ENCODE assay signal across 1 cellular context in the genomic region with DNA sequence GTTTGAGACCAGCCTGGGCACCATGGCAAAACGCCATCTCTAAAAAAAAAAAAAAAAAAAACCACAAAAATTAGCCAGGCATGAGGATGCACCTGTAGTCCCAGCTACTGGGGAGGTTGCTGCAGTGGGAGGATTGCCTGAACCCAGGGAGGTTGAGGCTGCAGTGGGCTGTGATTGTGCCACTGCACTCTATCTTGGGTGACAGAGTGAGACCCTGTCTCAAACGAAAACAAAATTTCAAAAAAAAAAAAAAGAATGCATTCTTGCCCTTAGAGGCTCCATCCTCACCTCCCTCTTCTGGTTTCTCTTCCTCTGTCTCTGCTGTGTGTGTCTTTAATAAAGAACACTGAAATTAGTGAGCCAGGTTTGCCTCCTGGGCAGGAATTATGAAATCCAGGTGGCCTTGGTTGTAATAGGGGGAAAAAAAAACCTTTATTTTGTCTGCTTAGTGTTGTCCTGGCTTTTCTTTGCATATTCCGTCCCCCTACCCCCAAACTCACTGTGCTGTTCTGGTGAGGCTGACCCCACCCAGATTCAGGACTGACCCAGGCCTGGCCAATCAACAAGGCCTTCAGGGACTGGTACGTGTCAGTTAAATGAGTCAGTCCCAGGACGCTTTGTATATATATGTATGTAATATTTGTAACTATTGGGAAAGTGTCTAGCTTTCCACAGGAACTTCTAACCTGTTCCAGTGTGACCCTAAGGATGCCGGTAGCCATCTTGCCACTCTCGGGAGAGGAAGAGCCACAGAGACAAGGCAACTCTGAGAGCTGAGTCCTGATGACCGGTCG.
TF ChIP-seq lines count a peak whose summit lies in the region.

No MANE protein-coding gene starts in this region.

TF ChIP-seq in HCT116, 20 proteins besides CTCF, POLR2A, EP300 and RAD21 (continued from another document):
- TF ChIP-seq, protein P1, sequence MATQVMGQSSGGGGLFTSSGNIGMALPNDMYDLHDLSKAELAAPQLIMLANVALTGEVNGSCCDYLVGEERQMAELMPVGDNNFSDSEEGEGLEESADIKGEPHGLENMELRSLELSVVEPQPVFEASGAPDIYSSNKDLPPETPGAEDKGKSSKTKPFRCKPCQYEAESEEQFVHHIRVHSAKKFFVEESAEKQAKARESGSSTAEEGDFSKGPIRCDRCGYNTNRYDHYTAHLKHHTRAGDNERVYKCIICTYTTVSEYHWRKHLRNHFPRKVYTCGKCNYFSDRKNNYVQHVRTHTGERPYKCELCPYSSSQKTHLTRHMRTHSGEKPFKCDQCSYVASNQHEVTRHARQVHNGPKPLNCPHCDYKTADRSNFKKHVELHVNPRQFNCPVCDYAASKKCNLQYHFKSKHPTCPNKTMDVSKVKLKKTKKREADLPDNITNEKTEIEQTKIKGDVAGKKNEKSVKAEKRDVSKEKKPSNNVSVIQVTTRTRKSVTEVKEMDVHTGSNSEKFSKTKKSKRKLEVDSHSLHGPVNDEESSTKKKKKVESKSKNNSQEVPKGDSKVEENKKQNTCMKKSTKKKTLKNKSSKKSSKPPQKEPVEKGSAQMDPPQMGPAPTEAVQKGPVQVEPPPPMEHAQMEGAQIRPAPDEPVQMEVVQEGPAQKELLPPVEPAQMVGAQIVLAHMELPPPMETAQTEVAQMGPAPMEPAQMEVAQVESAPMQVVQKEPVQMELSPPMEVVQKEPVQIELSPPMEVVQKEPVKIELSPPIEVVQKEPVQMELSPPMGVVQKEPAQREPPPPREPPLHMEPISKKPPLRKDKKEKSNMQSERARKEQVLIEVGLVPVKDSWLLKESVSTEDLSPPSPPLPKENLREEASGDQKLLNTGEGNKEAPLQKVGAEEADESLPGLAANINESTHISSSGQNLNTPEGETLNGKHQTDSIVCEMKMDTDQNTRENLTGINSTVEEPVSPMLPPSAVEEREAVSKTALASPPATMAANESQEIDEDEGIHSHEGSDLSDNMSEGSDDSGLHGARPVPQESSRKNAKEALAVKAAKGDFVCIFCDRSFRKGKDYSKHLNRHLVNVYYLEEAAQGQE (IDR thresholded peaks at IDR 0.05; ENCODE audit: low read depth) = no peak
- TF ChIP-seq ELF1 (IDR thresholded peaks at IDR 0.05; ENCODE audit: borderline replicate concordance, low read depth) = no peak
- TF ChIP-seq, protein P2, sequence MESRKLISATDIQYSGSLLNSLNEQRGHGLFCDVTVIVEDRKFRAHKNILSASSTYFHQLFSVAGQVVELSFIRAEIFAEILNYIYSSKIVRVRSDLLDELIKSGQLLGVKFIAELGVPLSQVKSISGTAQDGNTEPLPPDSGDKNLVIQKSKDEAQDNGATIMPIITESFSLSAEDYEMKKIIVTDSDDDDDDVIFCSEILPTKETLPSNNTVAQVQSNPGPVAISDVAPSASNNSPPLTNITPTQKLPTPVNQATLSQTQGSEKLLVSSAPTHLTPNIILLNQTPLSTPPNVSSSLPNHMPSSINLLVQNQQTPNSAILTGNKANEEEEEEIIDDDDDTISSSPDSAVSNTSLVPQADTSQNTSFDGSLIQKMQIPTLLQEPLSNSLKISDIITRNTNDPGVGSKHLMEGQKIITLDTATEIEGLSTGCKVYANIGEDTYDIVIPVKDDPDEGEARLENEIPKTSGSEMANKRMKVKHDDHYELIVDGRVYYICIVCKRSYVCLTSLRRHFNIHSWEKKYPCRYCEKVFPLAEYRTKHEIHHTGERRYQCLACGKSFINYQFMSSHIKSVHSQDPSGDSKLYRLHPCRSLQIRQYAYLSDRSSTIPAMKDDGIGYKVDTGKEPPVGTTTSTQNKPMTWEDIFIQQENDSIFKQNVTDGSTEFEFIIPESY (IDR thresholded peaks at IDR 0.05; ENCODE audit: extremely low read depth, insufficient replicate concordance, low read length) = no peak
- no peak for TF ChIP-seq SP1 (IDR thresholded peaks at IDR 0.05; ENCODE audit: low read depth)
- TF ChIP-seq ZNF274 (IDR thresholded peaks at IDR 0.05; ENCODE audit: low read depth, low read length) = no peak
- TF ChIP-seq SIN3A (IDR thresholded peaks at IDR 0.05; ENCODE audit: low read depth) = no peak
- TF ChIP-seq, protein P3, sequence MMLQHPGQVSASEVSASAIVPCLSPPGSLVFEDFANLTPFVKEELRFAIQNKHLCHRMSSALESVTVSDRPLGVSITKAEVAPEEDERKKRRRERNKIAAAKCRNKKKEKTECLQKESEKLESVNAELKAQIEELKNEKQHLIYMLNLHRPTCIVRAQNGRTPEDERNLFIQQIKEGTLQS (IDR thresholded peaks at IDR 0.05) = no peak
- no peak for TF ChIP-seq ZFX (IDR thresholded peaks at IDR 0.05)
- TF ChIP-seq SRF (IDR thresholded peaks at IDR 0.05; ENCODE audit: low read depth) = no peak
